In the genomic region with DNA sequence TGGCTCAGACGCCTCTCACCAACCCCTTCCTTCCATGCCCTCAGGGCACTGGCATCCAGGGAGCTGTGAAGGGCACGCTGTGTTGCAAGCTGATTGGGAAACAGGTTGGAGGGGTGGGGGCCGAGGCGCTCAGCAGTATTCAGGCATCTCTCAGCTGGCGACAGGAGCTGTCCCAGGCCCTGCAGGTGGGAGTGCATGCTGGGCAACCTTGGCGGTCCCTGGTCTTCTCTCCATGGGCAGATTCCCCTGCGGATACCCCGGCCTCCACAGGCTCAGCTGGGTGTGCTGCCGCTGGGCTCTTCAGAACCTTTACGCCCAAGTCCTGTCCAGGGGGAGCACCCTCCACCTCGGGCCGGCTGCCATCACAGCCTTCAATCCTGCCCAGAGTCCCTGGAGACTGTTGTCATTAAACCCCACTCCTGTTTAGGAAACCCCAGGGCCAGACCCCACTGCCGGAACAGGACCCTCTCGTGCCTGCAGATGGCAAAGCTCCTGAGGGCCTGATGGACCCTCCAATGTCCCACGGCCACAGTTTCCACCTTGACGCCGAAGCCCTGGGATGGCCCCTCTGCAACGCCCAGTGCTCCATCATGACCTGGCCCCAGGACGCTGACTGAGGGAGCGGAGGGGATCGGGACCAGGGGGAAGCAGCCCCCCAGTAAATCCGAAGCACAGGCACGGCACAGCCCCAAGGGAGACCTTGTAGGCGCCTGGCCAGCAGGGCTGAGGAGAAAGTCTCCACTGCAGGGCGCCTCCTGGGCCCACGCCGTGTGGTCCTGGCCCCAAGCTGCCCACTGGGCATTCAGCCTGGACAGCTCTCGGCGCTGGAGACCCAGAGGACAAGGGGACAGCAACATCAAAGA, we compare ENCODE assay signal across 20 cellular contexts. TPM values are rescaled to one million over a fixed set of nuclear protein-coding genes. Genes with fewer than 3 reads are reported as not detected.
DNase-seq lines count a peak whose midpoint lies in the region; ATAC-seq and TF ChIP-seq lines count a peak whose summit lies in the region.
"Had no signal": no experiment of that assay in that cellular context is flagged by ENCODE, and none has a peak within 500 bp of the region (broad histone marks: within the 10 kb centered on the region; RNA-seq: fewer than 3 reads in every experiment).

No MANE protein-coding gene starts in this region.

- H3K27me3 Mint-ChIP-seq in activated CD8-positive, alpha-beta T cell treated with anti-CD3 and anti-CD28 coated beads, Interleukin-2, amount 10 ng/mL, durations not matched to agents 7 days and 5 days (ENCODE audit: low read depth), result peaks cover 2% of the 10 kb centered on the region
- peaks cover 2% of the 10 kb centered on the region for H3K27me3 Mint-ChIP-seq in activated CD8-positive, alpha-beta T cell treated with anti-CD3 and anti-CD28 coated beads for 36 hours

- H3K4me1 Mint-ChIP-seq in activated CD8-positive, alpha-beta T cell treated with anti-CD3 and anti-CD28 coated beads, Interleukin-2, amount 10 ng/mL, durations not matched to agents 7 days and 5 days (ENCODE audit: low read depth), result no peaks in the 10 kb centered on the region
- no peaks in the 10 kb centered on the region for H3K4me1 Mint-ChIP-seq in activated CD8-positive, alpha-beta T cell treated with anti-CD3 and anti-CD28 coated beads for 36 hours (ENCODE audit: low read depth)
- H3K4me1 Mint-ChIP-seq: naive thymus-derived CD8-positive, alpha-beta T cell had no signal

- H3K36me3 ChIP-seq in Peyer's patch (no peaks in the 10 kb centered on the region), sigmoid colon (no peaks in the 10 kb centered on the region), PC-3 (ENCODE audit: low read depth, low read length) (no peaks in the 10 kb centered on the region)
- H3K36me3 ChIP-seq: adrenal gland, tibial artery had no signal

- no peak overlapping the region for H3K27ac Mint-ChIP-seq in activated CD8-positive, alpha-beta T cell treated with anti-CD3 and anti-CD28 coated beads, Interleukin-2, amount 10 ng/mL, durations not matched to agents 7 days and 5 days
- no peak overlapping the region for H3K27ac Mint-ChIP-seq in activated CD8-positive, alpha-beta T cell treated with anti-CD3 and anti-CD28 coated beads for 36 hours
- H3K27ac Mint-ChIP-seq: naive thymus-derived CD8-positive, alpha-beta T cell had no signal

- H3K9me2 ChIP-seq in PC-3 (replicated peaks; ENCODE audit: low read length), result no peaks in the 10 kb centered on the region

- no peak for ATAC-seq in activated CD8-positive, alpha-beta T cell treated with anti-CD3 and anti-CD28 coated beads, Interleukin-2, amount 10 ng/mL, durations not matched to agents 7 days and 5 days
- no peak for ATAC-seq in activated CD8-positive, alpha-beta T cell treated with anti-CD3 and anti-CD28 coated beads for 36 hours
- ATAC-seq in left cardiac atrium, result peak in 1 of 2 donors; percentile 62
- no peak for ATAC-seq in PC-3
- ATAC-seq: naive thymus-derived CD8-positive, alpha-beta T cell; sciatic nerve had no signal

- H3F3A ChIP-seq in PC-3 (ENCODE audit: low read length, unreplicated experiment), result no peaks in the 10 kb centered on the region

- no peak overlapping the region for H3K4me3 ChIP-seq in Peyer's patch
- H3K4me3 ChIP-seq in sigmoid colon, result no peak overlapping the region
- no peak overlapping the region for H3K4me3 ChIP-seq in PC-3 (ENCODE audit: low read length)
- H3K4me3 ChIP-seq: adrenal gland, tibial artery had no signal

- no peak overlapping the region for H3K9ac ChIP-seq in PC-3 (ENCODE audit: low read length)

- DNase-seq in activated CD8-positive, alpha-beta T cell treated with anti-CD3 and anti-CD28 coated beads, Interleukin-2, amount 10 ng/mL, durations not matched to agents 7 days and 5 days, result peak; percentile 19
- no peak for DNase-seq in activated CD8-positive, alpha-beta T cell treated with anti-CD3 and anti-CD28 coated beads for 36 hours
- peak; percentile 8 to 41 (median 36) for DNase-seq in Peyer's patch
- peak; percentile 39 for DNase-seq in left cardiac atrium
- peak; percentile 72 for DNase-seq in sigmoid colon
- DNase-seq in PC-3, result no peak
- no peak for DNase-seq in A172 (ENCODE audit: low spot score)
- DNase-seq in amygdala (lab: John Stamatoyannopoulos, UW), result no peak
- DNase-seq: activated T-cell treated with anti-CD3 and anti-CD28 coated beads for 4 hours, Calu3, GDM1, Karpas-422, NCI-H1694, NCI-H510A treated with DMSO at 0.1 percent for 48 hours, SW 1271, tibial artery had no signal

- H3K9me3 Mint-ChIP-seq in activated CD8-positive, alpha-beta T cell treated with anti-CD3 and anti-CD28 coated beads, Interleukin-2, amount 10 ng/mL, durations not matched to agents 7 days and 5 days (ENCODE audit: insufficient read depth), result no peaks in the 10 kb centered on the region
- no peaks in the 10 kb centered on the region for H3K9me3 Mint-ChIP-seq in activated CD8-positive, alpha-beta T cell treated with anti-CD3 and anti-CD28 coated beads for 36 hours

- H3K79me2 ChIP-seq in PC-3 (ENCODE audit: low read length), result no peaks in the 10 kb centered on the region

- H3K9me3 ChIP-seq in Peyer's patch, result no peaks in the 10 kb centered on the region
- no peaks in the 10 kb centered on the region for H3K9me3 ChIP-seq in sigmoid colon
- no peaks in the 10 kb centered on the region for H3K9me3 ChIP-seq in PC-3 (ENCODE audit: low read length)
- H3K9me3 ChIP-seq: adrenal gland, tibial artery had no signal

- CTCF ChIA-PET in activated CD8-positive, alpha-beta T cell treated with anti-CD3 and anti-CD28 coated beads, Interleukin-2, amount 10 ng/mL, durations not matched to agents 7 days and 5 days (lab: Charles Lee), result no interaction called here
- CTCF ChIA-PET in activated CD8-positive, alpha-beta T cell treated with anti-CD3 and anti-CD28 coated beads for 36 hours (lab: Charles Lee), result no interaction called here
- CTCF ChIA-PET in PC-3 (lab: Charles Lee), result no interaction called here

- H3K4me2 ChIP-seq in PC-3 (ENCODE audit: low read length), result no peak overlapping the region

- 84 to 93% methylated on average over 29 of the region's 29 CpGs for WGBS in sigmoid colon, 2 donors

- no peak for TF ChIP-seq EP300 in sigmoid colon (IDR thresholded peaks at IDR 0.05)

- intact Hi-C loops in activated CD8-positive, alpha-beta T cell treated with anti-CD3 and anti-CD28 coated beads for 36 hours (cut with micrococcal nuclease), result no loop called here
- intact Hi-C loops in left cardiac atrium (cut with DNase I) (loop anchor here in 1 of 2 donors (2.0 kb wide), 1 partner anchor 93 kb away; no protein-coding TSS in a partner anchor), sigmoid colon (cut with DNase I) (no loop called here), PC-3 (cut with micrococcal nuclease) (no loop called here)

- H3K27me3 ChIP-seq in Peyer's patch, result no peaks in the 10 kb centered on the region
- no peaks in the 10 kb centered on the region for H3K27me3 ChIP-seq in sigmoid colon
- H3K27me3 ChIP-seq in PC-3 (ENCODE audit: low read length), result no peaks in the 10 kb centered on the region
- H3K27me3 ChIP-seq: adrenal gland, tibial artery had no signal

- TF ChIP-seq POLR2A in Peyer's patch (IDR thresholded peaks at IDR 0.05), result no peak
- no peak for TF ChIP-seq POLR2A in sigmoid colon (IDR thresholded peaks at IDR 0.05)

- no TSS peak for BruUV-seq in PC-3 (replicated peaks; lab: Mats Ljungman, UMichigan)

- H3K27ac ChIP-seq in Peyer's patch, result no peak overlapping the region
- peak overlapping the region in 1 of 4 donors; percentile 66 for H3K27ac ChIP-seq in sigmoid colon
- no peak overlapping the region for H3K27ac ChIP-seq in PC-3 (ENCODE audit: low read length)
- H3K27ac ChIP-seq: adrenal gland, tibial artery, VCaP had no signal

- no peaks in the 10 kb centered on the region for H3K36me3 Mint-ChIP-seq in activated CD8-positive, alpha-beta T cell treated with anti-CD3 and anti-CD28 coated beads, Interleukin-2, amount 10 ng/mL, durations not matched to agents 7 days and 5 days (ENCODE audit: low read depth)
- no peaks in the 10 kb centered on the region for H3K36me3 Mint-ChIP-seq in activated CD8-positive, alpha-beta T cell treated with anti-CD3 and anti-CD28 coated beads for 36 hours (ENCODE audit: low read depth)
- H3K36me3 Mint-ChIP-seq: naive thymus-derived CD8-positive, alpha-beta T cell had no signal

- no peak for TF ChIP-seq CTCF in activated CD8-positive, alpha-beta T cell treated with anti-CD3 and anti-CD28 coated beads for 36 hours (IDR thresholded peaks at IDR 0.05)
- TF ChIP-seq CTCF in Peyer's patch (IDR thresholded peaks at IDR 0.05) (no peak), sigmoid colon (IDR thresholded peaks at IDR 0.05) (no peak), PC-3 (conservative IDR thresholded peaks at IDR 0.05; ENCODE audit: low read depth, low read length) (no peak)

- no peak overlapping the region for H2AFZ ChIP-seq in PC-3 (ENCODE audit: low read length)

- H3K4me1 ChIP-seq in Peyer's patch (no peaks in the 10 kb centered on the region), sigmoid colon (no peaks in the 10 kb centered on the region), PC-3 (ENCODE audit: insufficient read depth, low read length) (no peaks in the 10 kb centered on the region)
- H3K4me1 ChIP-seq: adrenal gland, tibial artery had no signal

- POLR2A ChIA-PET in activated CD8-positive, alpha-beta T cell treated with anti-CD3 and anti-CD28 coated beads, Interleukin-2, amount 10 ng/mL, durations not matched to agents 7 days and 5 days (lab: Charles Lee), result interaction anchor here (1.5 kb wide), 1 partner anchor 91 kb away, joined by 5 read pairs; no protein-coding TSS in a partner anchor
- POLR2A ChIA-PET in activated CD8-positive, alpha-beta T cell treated with anti-CD3 and anti-CD28 coated beads for 36 hours (lab: Charles Lee), result no interaction called here
- POLR2A ChIA-PET in PC-3 (lab: Charles Lee; ENCODE audit: unreplicated experiment), result interaction anchor here (0.6 kb wide), 1 partner anchor 209 kb away, joined by 4 read pairs; the partner anchor contains the start of genes BRD9 and TRIP13

- no peaks in the 10 kb centered on the region for H4K20me1 ChIP-seq in PC-3 (ENCODE audit: low read length)

- no peak overlapping the region for H3K4me3 Mint-ChIP-seq in activated CD8-positive, alpha-beta T cell treated with anti-CD3 and anti-CD28 coated beads, Interleukin-2, amount 10 ng/mL, durations not matched to agents 7 days and 5 days
- H3K4me3 Mint-ChIP-seq in activated CD8-positive, alpha-beta T cell treated with anti-CD3 and anti-CD28 coated beads for 36 hours, result no peak overlapping the region
- H3K4me3 Mint-ChIP-seq: naive thymus-derived CD8-positive, alpha-beta T cell had no signal

RNA-seq across cellular contexts. Expression of gene TPPP, which starts 9.3 kb away (rescaled TPM):
- total RNA-seq in activated CD8-positive, alpha-beta T cell treated with anti-CD3 and anti-CD28 coated beads, Interleukin-2, amount 10 ng/mL, durations not matched to agents 7 days and 5 days, result under 1 TPM in 1 of 2 experiments, not detected in 1; 0.08 TPM
- under 1 TPM; 0.18 to 0.20 TPM for total RNA-seq in activated CD8-positive, alpha-beta T cell treated with anti-CD3 and anti-CD28 coated beads for 36 hours
- 10 to 100 TPM in 3 of 4 donors, 1 to 10 TPM in 1; 7.4 to 60.5 (median 14.5) TPM for total RNA-seq in Peyer's patch
- 10 to 100 TPM; 15.5 to 25.0 TPM for total RNA-seq in left cardiac atrium
- 10 to 100 TPM in 1 of 4 donors, 1 to 10 TPM in 3; 7.1 to 15.5 (median 7.6) TPM for total RNA-seq in sigmoid colon
- 1 to 10 TPM in 2 of 3 donors, under 1 TPM in 1; 0.60 to 3.2 (median 2.6) TPM for polyA plus RNA-seq in sigmoid colon
- 1.7 and 1.9 TPM in 2 replicates for total RNA-seq in PC-3 (2014; rRNA removed)
- total RNA-seq in A172 (2014; rRNA removed; shearing (Covaris generic)), result 0.05 and 0.36 TPM in 2 replicates

Comparison
In these comparisons a context has a peak if more than half of its experiments do, and no peak if none do; other contexts are left out.
1. DNase-seq: peak in activated CD8-positive, alpha-beta T cell treated with anti-CD3 and anti-CD28 coated beads, Interleukin-2, amount 10 ng/mL, durations not matched to agents 7 days and 5 days (single experiment), Peyer's patch (3 of 3), left cardiac atrium (single experiment) and sigmoid colon (single experiment); none in activated CD8-positive, alpha-beta T cell treated with anti-CD3 and anti-CD28 coated beads for 36 hours (single experiment), PC-3 (single experiment), A172 (single experiment) and amygdala (0 of 56).